9 cellular contexts compared by ENCODE assay signal in the genomic region with DNA sequence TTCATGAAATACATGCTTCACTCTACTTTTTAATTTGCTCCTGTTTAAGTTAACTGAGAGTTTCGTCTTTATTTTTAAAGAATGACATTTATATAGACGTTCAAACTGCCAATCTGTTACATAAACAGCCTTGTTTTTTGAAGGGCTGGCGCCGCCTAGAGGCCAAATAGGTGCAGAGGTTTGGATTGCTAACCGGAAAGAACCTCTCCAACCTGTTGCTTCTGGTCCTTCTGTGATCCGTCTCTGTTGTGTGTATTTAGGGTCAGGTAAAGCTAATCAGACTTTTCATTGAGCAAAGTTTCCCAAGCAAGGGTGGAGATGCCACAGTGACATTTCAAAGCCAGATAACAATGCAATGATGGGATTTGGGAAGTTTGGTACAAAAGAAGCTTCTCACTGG. TPM values are rescaled to one million over a fixed set of nuclear protein-coding genes. Genes with fewer than 3 reads are reported as not detected.
DNase-seq lines count a peak whose midpoint lies in the region; FAIRE-seq and TF ChIP-seq lines count a peak whose summit lies in the region.
"Had no signal": no experiment of that assay in that cellular context is flagged by ENCODE, and none has a peak within 500 bp of the region (broad histone marks: within the 10 kb centered on the region; RNA-seq: fewer than 3 reads in every experiment).

No MANE protein-coding gene starts in this region.

- no peak overlapping the region for H3K9ac ChIP-seq in OCI-LY3 (ENCODE audit: low read length)

- no peak for FAIRE-seq in HTR-8/SVneo (lab: Jason Lieb, UNC)

- H2AFZ ChIP-seq in OCI-LY3 (ENCODE audit: low read depth, low read length) = peak overlapping the region; percentile 77; the same call in 1 of the 2 replicates

- TF ChIP-seq CTCF in GM20000 (IDR thresholded peaks at IDR 0.05; ENCODE audit: extremely low read depth, missing control alignments) (peak; percentile 79), OCI-LY3 (IDR thresholded peaks at IDR 0.05; ENCODE audit: low read depth, low read length) (peak; percentile 85), esophagus muscularis mucosa (IDR thresholded peaks at IDR 0.05) (peak; percentile 85 to 94 (median 87)), nephron (IDR thresholded peaks at IDR 0.05; ENCODE audit: unreplicated experiment in 3 of 3) (peak; percentile 84 to 87 (median 87))

- H3K4me3 ChIP-seq in OCI-LY3 (ENCODE audit: low read length) (peak overlapping the region; percentile 58), esophagus muscularis mucosa (no peak overlapping the region)

- no peaks in the 10 kb centered on the region for H3K9me3 Mint-ChIP-seq in nephron
- H3K9me3 Mint-ChIP-seq: dendritic cell treated with granulocyte-macrophage colony-stimulating factor and Interleukin-4, amounts not matched to agents 40 ng/mL and 50 ng/mL, for 4 days had no signal

- H3K27me3 ChIP-seq in OCI-LY3 (ENCODE audit: low read depth, low read length) = no peaks in the 10 kb centered on the region
- no peaks in the 10 kb centered on the region for H3K27me3 ChIP-seq in esophagus muscularis mucosa

- H3K27ac Mint-ChIP-seq in nephron = peak overlapping the region in 1 of 3 experiments; percentile 18
- H3K27ac Mint-ChIP-seq: dendritic cell treated with granulocyte-macrophage colony-stimulating factor and Interleukin-4, amounts not matched to agents 40 ng/mL and 50 ng/mL, for 4 days had no signal

- H3K27ac ChIP-seq in OCI-LY3 (ENCODE audit: low read length) (no peak overlapping the region), esophagus muscularis mucosa (replicated peaks in 1 of 4) (no peak overlapping the region)

- no peaks in the 10 kb centered on the region for H3K36me3 Mint-ChIP-seq in nephron (ENCODE audit: low read depth)

- H3K79me2 ChIP-seq in OCI-LY3 (ENCODE audit: low read length) = no peaks in the 10 kb centered on the region

- H4K20me1 ChIP-seq in OCI-LY3 (ENCODE audit: insufficient read depth, low read length) = no peaks in the 10 kb centered on the region

- H3K9me3 ChIP-seq in OCI-LY3 (ENCODE audit: insufficient read depth, low read length) (no peaks in the 10 kb centered on the region), esophagus muscularis mucosa (no peaks in the 10 kb centered on the region)

- 0% methylated on average over 6 of the region's 6 CpGs for WGBS in esophagus muscularis mucosa

- no peak for TF ChIP-seq EP300 in esophagus muscularis mucosa (IDR thresholded peaks at IDR 0.05)

- intact Hi-C loops in esophagus muscularis mucosa (cut with DNase I) = no loop called here

- no peaks in the 10 kb centered on the region for H3K4me1 Mint-ChIP-seq in nephron

- H3K4me2 ChIP-seq in OCI-LY3 (ENCODE audit: low read length) = peak overlapping the region; percentile 67

- no peak overlapping the region for H3K4me3 Mint-ChIP-seq in nephron
- H3K4me3 Mint-ChIP-seq: dendritic cell treated with granulocyte-macrophage colony-stimulating factor and Interleukin-4, amounts not matched to agents 40 ng/mL and 50 ng/mL, for 4 days had no signal

- peak; percentile 75 for DNase-seq in COR-L47 (lab: John Stamatoyannopoulos, UW)
- DNase-seq in GM20000 (ENCODE audit: low spot score) = peak; percentile 86
- peak; percentile 75 for DNase-seq in HTR-8/SVneo (ENCODE audit: insufficient read length, low spot score)
- peak; percentile 67 for DNase-seq in activated T-cell treated with anti-CD3 and anti-CD28 coated beads for 4 hours
- peak; percentile 92 for DNase-seq in esophagus muscularis mucosa (ENCODE audit: extremely low spot score)
- peak; percentile 67 for DNase-seq in stimulated activated naive CD4-positive, alpha-beta T cell treated with Interleukin-2 at 50 U/mL for 16 hours (lab: John Stamatoyannopoulos, UW)

- no peaks in the 10 kb centered on the region for H3K4me1 ChIP-seq in OCI-LY3 (ENCODE audit: low read length)
- H3K4me1 ChIP-seq in esophagus muscularis mucosa = peaks cover 8 to 12% (median 10%) of the 10 kb centered on the region in 4 donors

- no peaks in the 10 kb centered on the region for H3K36me3 ChIP-seq in OCI-LY3 (replicated peaks; ENCODE audit: low read depth, low read length)
- H3K36me3 ChIP-seq in esophagus muscularis mucosa = no peaks in the 10 kb centered on the region

- H3K27me3 Mint-ChIP-seq in nephron (ENCODE audit: low read depth) = no peaks in the 10 kb centered on the region
- H3K27me3 Mint-ChIP-seq: dendritic cell treated with granulocyte-macrophage colony-stimulating factor and Interleukin-4, amounts not matched to agents 40 ng/mL and 50 ng/mL, for 4 days had no signal

- TF ChIP-seq POLR2A in esophagus muscularis mucosa (IDR thresholded peaks at IDR 0.05; ENCODE audit: low read depth) = no peak

RNA-seq across cellular contexts. Expression of gene GLIS3, which starts 39.5 kb away (rescaled TPM):
- total RNA-seq in esophagus muscularis mucosa = 10 to 100 TPM; 14.6 to 34.1 (median 20.5) TPM
